ENCODE assay signal across 21 cellular contexts in the genomic region with DNA sequence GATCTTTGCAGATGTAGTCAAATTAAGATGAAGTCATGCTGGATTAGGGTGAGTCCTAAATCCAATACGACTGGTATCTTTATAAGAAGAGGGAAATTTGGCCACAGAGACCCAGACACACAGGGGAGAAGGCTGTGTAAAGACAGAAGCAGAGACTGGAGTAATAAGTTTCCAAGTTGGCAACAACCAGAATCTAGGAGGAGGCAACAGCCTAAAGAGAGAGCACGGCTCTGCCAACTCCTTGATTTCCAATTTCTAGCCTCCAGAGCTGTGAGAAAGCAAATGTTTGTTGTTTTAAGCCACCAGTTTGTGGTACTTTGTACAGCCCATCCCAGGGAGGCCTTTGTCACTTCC.
"Had no signal": no experiment of that assay in that cellular context is flagged by ENCODE, and none has a peak within 500 bp of the region (broad histone marks: within the 10 kb centered on the region; RNA-seq: fewer than 3 reads in every experiment).

No MANE protein-coding gene starts in this region.

- H3K4me3 ChIP-seq: esophagus squamous epithelium, hepatocyte, lung, ovary, sigmoid colon, spleen, thyroid gland had no signal

- H3K79me2 ChIP-seq: hepatocyte had no signal

- DNase-seq: activated CD4-positive, alpha-beta memory T cell treated with anti-CD3 and anti-CD28 coated beads, Interleukin-2, amount 10 ng/mL, durations not matched to agents 7 days and 5 days; activated CD4-positive, alpha-beta T cell treated with anti-CD3 and anti-CD28 coated beads for 36 hours; activated CD8-positive, alpha-beta memory T cell treated with anti-CD3 and anti-CD28 coated beads, Interleukin-2, amount 10 ng/mL, durations not matched to agents 7 days and 5 days; activated naive CD4-positive, alpha-beta T cell treated with Interleukin-2 at 50 U/mL for 16 hours; activated naive CD8-positive, alpha-beta T cell treated with anti-CD3 and anti-CD28 coated beads, Interleukin-2, amount 10 ng/mL, durations not matched to agents 7 days and 5 days; activated T-cell treated with anti-CD3 and anti-CD28 coated beads, Interleukin-2, amount 50 U/mL, for 1 hour; anterior cingulate cortex; dermis blood vessel endothelial cell; effector memory CD4-positive, alpha-beta T cell; esophagus squamous epithelium; foreskin fibroblast; midbrain; ovary; sigmoid colon; spleen; stimulated activated naive CD4-positive, alpha-beta T cell; SW 1271; thyroid gland had no signal

- H3K9me3 ChIP-seq: ovary, sigmoid colon, thyroid gland had no signal

- H2AFZ ChIP-seq: hepatocyte had no signal

- H3K4me1 ChIP-seq: spleen had no signal

- H3K27me3 ChIP-seq: esophagus squamous epithelium, hepatocyte, ovary, sigmoid colon, spleen, thyroid gland had no signal

- H3K27ac ChIP-seq: hepatocyte, spleen, thyroid gland had no signal

- H3K36me3 ChIP-seq: ovary, sigmoid colon, thyroid gland had no signal

- ATAC-seq: activated CD4-positive, alpha-beta T cell treated with anti-CD3 and anti-CD28 coated beads for 36 hours; activated CD8-positive, alpha-beta memory T cell treated with anti-CD3 and anti-CD28 coated beads, Interleukin-2, amount 10 ng/mL, durations not matched to agents 7 days and 5 days; WTC11 had no signal

- H3K4me2 ChIP-seq: hepatocyte had no signal
